In genomic region chr2:127423476-127423840, GRCh38 we compare ENCODE assay signal across 8 cellular contexts. TPM values are rescaled to one million over a fixed set of nuclear protein-coding genes. Genes with fewer than 3 reads are reported as not detected.
A peak's percentile ranks its signal among the peaks of the same experiment; 100 is the strongest.
DNase-seq lines count a peak whose midpoint lies in the region; ATAC-seq and TF ChIP-seq lines count a peak whose summit lies in the region.

No MANE protein-coding gene starts in this region.

- H3K9ac ChIP-seq in SK-N-MC (ENCODE audit: insufficient read length) = no peak overlapping the region

- H3K27me3 Mint-ChIP-seq in activated T-cell treated with anti-CD3 and anti-CD28 coated beads, Interleukin-2, amount 50 U/mL, for 4 hours (ENCODE audit: low read depth) = peaks cover 36% of the 10 kb centered on the region
- peaks cover 15% of the 10 kb centered on the region for H3K27me3 Mint-ChIP-seq in glutamatergic neuron (ENCODE audit: unreplicated experiment)
- peaks cover 14 to 15% of the 10 kb centered on the region in 2 donors for H3K27me3 Mint-ChIP-seq in stimulated activated naive B cell treated with anti-CD40 and anti-IgM and Interleukin-4, amounts not matched to agents 10 μg/mL and 1 μg/mL and 100 μg/mL, for 72 hours

- no peaks in the 10 kb centered on the region for H3K36me3 ChIP-seq in SK-N-MC (ENCODE audit: insufficient read depth, low read length)

- H3K36me3 Mint-ChIP-seq in activated T-cell treated with anti-CD3 and anti-CD28 coated beads, Interleukin-2, amount 50 U/mL, for 4 hours (ENCODE audit: insufficient read depth) = no peaks in the 10 kb centered on the region
- peaks cover 4% of the 10 kb centered on the region for H3K36me3 Mint-ChIP-seq in glutamatergic neuron (ENCODE audit: unreplicated experiment)
- peaks cover 0 to 8% of the 10 kb centered on the region in 2 donors for H3K36me3 Mint-ChIP-seq in stimulated activated naive B cell treated with anti-CD40 and anti-IgM and Interleukin-4, amounts not matched to agents 10 μg/mL and 1 μg/mL and 100 μg/mL, for 72 hours

- DNase-seq in activated T-cell treated with anti-CD3 and anti-CD28 coated beads, Interleukin-2, amount 50 U/mL, for 4 hours = no peak
- no peak for DNase-seq in activated T-cell treated with anti-CD3 and anti-CD28 coated beads, Interleukin-2, amount 50 U/mL, for 48 hours
- DNase-seq in SK-N-MC (ENCODE audit: low read depth, low spot score) (no peak), glutamatergic neuron (no peak), HPDE6-E6E7 (ENCODE audit: extremely low spot score) (no peak)
- DNase-seq in stimulated activated naive B cell treated with anti-CD40 and anti-IgM and Interleukin-4, amounts not matched to agents 10 μg/mL and 1 μg/mL and 100 μg/mL, for 72 hours = no peak
- DNase-seq in activated CD8-positive, alpha-beta memory T cell treated with anti-CD3 and anti-CD28 coated beads for 24 hours = no peak

- H3K4me3 Mint-ChIP-seq in activated T-cell treated with anti-CD3 and anti-CD28 coated beads, Interleukin-2, amount 50 U/mL, for 4 hours = peak overlapping the region; percentile 6
- H3K4me3 Mint-ChIP-seq in glutamatergic neuron (ENCODE audit: unreplicated experiment) = peak overlapping the region; percentile 53
- peak overlapping the region; percentile 62 to 79 for H3K4me3 Mint-ChIP-seq in stimulated activated naive B cell treated with anti-CD40 and anti-IgM and Interleukin-4, amounts not matched to agents 10 μg/mL and 1 μg/mL and 100 μg/mL, for 72 hours

- peaks cover 12% of the 10 kb centered on the region for H3K4me1 Mint-ChIP-seq in activated T-cell treated with anti-CD3 and anti-CD28 coated beads, Interleukin-2, amount 50 U/mL, for 4 hours (ENCODE audit: low read depth)
- no peaks in the 10 kb centered on the region for H3K4me1 Mint-ChIP-seq in glutamatergic neuron (ENCODE audit: low read depth, unreplicated experiment)
- H3K4me1 Mint-ChIP-seq in stimulated activated naive B cell treated with anti-CD40 and anti-IgM and Interleukin-4, amounts not matched to agents 10 μg/mL and 1 μg/mL and 100 μg/mL, for 72 hours = peaks cover 16 to 23% of the 10 kb centered on the region in 2 donors

- TF ChIP-seq CTCF in glutamatergic neuron (IDR thresholded peaks at IDR 0.05; ENCODE audit: partially characterized antibody, unreplicated experiment) = no peak

- peak overlapping the region; percentile 74 for H3K4me3 ChIP-seq in SK-N-MC

- no peaks in the 10 kb centered on the region for H3K9me3 Mint-ChIP-seq in activated T-cell treated with anti-CD3 and anti-CD28 coated beads, Interleukin-2, amount 50 U/mL, for 4 hours
- peaks cover 3% of the 10 kb centered on the region for H3K9me3 Mint-ChIP-seq in glutamatergic neuron (ENCODE audit: unreplicated experiment)
- H3K9me3 Mint-ChIP-seq in stimulated activated naive B cell treated with anti-CD40 and anti-IgM and Interleukin-4, amounts not matched to agents 10 μg/mL and 1 μg/mL and 100 μg/mL, for 72 hours = no peaks in the 10 kb centered on the region

- no peak overlapping the region for H3K27ac ChIP-seq in SK-N-MC

- H3K9me3 ChIP-seq in SK-N-MC (ENCODE audit: low read depth, low read length) = no peaks in the 10 kb centered on the region

- ATAC-seq in activated T-cell treated with anti-CD3 and anti-CD28 coated beads, Interleukin-2, amount 50 U/mL, for 4 hours = peak; percentile 50 to 59
- peak; percentile 54 to 61 for ATAC-seq in stimulated activated naive B cell treated with anti-CD40 and anti-IgM and Interleukin-4, amounts not matched to agents 10 μg/mL and 1 μg/mL and 100 μg/mL, for 72 hours (replicated peaks)
- ATAC-seq in HG02763 (IDR thresholded peaks at IDR 0.05; ENCODE audit: unreplicated experiment) = no peak

- H3K27ac Mint-ChIP-seq in glutamatergic neuron (ENCODE audit: unreplicated experiment) = no peak overlapping the region
- no peak overlapping the region for H3K27ac Mint-ChIP-seq in stimulated activated naive B cell treated with anti-CD40 and anti-IgM and Interleukin-4, amounts not matched to agents 10 μg/mL and 1 μg/mL and 100 μg/mL, for 72 hours

RNA-seq across cellular contexts. Expression of gene PROC, which starts 5.2 kb away (rescaled TPM):
- under 1 TPM in 1 of 3 donors, not detected in 2; 0.19 TPM for total RNA-seq in activated T-cell treated with anti-CD3 and anti-CD28 coated beads, Interleukin-2, amount 50 U/mL, for 4 hours
- total RNA-seq in glutamatergic neuron (ENCODE audit: unreplicated experiment) = not detected

RNA-seq across cellular contexts. Expression of gene MAP3K2, which starts 35.7 kb away (rescaled TPM):
- 10 to 100 TPM; 60.2 to 69.1 (median 63.8) TPM for total RNA-seq in activated T-cell treated with anti-CD3 and anti-CD28 coated beads, Interleukin-2, amount 50 U/mL, for 4 hours
- total RNA-seq in glutamatergic neuron (ENCODE audit: unreplicated experiment) = 42.7 TPM

Comparison
In these comparisons a context has a peak if more than half of its experiments do, and no peak if none do; other contexts are left out.
1. H3K4me3 Mint-ChIP-seq: peak in every context shown above with its lines; median percentile 70 in stimulated activated naive B cell treated with anti-CD40 and anti-IgM and Interleukin-4, amounts not matched to agents 10 μg/mL and 1 μg/mL and 100 μg/mL, for 72 hours; 53 in glutamatergic neuron; 6 in activated T-cell treated with anti-CD3 and anti-CD28 coated beads, Interleukin-2, amount 50 U/mL, for 4 hours.